ENCODE assay signal across 7 cellular contexts in genomic region chrX:77519765-77520164, GRCh38.
"Had no signal": no experiment of that assay in that cellular context is flagged by ENCODE, and none has a peak within 500 bp of the region (broad histone marks: within the 10 kb centered on the region; RNA-seq: fewer than 3 reads in every experiment).

No MANE protein-coding gene starts in this region.

- DNase-seq: GDM1, GF-D8 had no signal

- ATAC-seq: GM12878 had no signal

- H3K4me3 ChIP-seq: GM12878 had no signal

- FAIRE-seq: G401.6, GM12878, GM12891, GM12892, GM18507 had no signal
